Comparison of ENCODE assay signal across 20 cellular contexts in the genomic region with DNA sequence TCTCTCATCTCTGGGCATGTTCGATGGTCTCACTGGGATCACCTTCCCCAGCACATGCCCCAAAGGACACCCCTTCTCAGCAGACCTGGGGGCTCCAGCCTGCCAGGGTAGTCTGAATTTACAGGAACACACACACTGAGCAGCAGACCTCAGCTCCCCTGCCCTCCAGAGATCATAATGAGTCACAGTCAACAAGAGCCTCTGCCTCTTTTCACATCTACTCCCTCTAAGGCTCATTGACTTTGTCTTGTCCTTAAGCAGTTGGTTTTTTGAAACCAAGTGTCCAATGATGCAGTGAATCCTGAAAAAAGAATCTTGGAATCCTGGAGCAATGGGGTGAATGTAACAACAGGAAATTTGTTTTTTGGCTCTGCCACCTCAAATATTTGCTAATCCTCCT. TPM values are rescaled to one million over a fixed set of nuclear protein-coding genes. Genes with fewer than 3 reads are reported as not detected.
A peak's percentile ranks its signal among the peaks of the same experiment; 100 is the strongest.
DNase-seq lines count a peak whose midpoint lies in the region; ATAC-seq and TF ChIP-seq lines count a peak whose summit lies in the region.
"Had no signal": no experiment of that assay in that cellular context is flagged by ENCODE, and none has a peak within 500 bp of the region (broad histone marks: within the 10 kb centered on the region; RNA-seq: fewer than 3 reads in every experiment).

No MANE protein-coding gene starts in this region.

- DNase-seq in GM03348 (ENCODE audit: low spot score) (peak; percentile 36), glomerular visceral epithelial cell (ENCODE audit: extremely low spot score) (peak; percentile 13), renal cortical epithelial cell (ENCODE audit: low read depth) (peak; percentile 57), COR-L47 (lab: John Stamatoyannopoulos, UW) (no peak), GM13976 (ENCODE audit: low spot score) (no peak)
- DNase-seq in activated T-helper 2 cell treated with anti-CD3 and anti-CD28 coated beads, Interferon-gamma antibody, Interleukin-2, Interleukin-4, amounts not matched to agents 10 μg/mL and 5 μg/mL and 100 μg/mL, durations not matched to agents 14 hours and 24 hours and 36 hours (ENCODE audit: low spot score), result no peak
- DNase-seq: CD8-positive, alpha-beta T cell; NCI-H1092 treated with DMSO at 0.1 percent for 48 hours; NCI-H146; NCI-H2029 treated with DMSO at 0.1 percent for 48 hours; NCI-H226; NCI-H510A treated with DMSO at 0.1 percent for 48 hours; NCI-H774; NK-92 treated with Interleukin-12 subunit alpha and Interleukin-12 subunit beta, amount 100 ng/mL, for 24 hours; Peyer's patch; SJCRH30 had no signal

- intact Hi-C loops in activated T-helper 2 cell treated with anti-CD3 and anti-CD28 coated beads, Interferon-gamma antibody, Interleukin-2, Interleukin-4, amounts not matched to agents 10 μg/mL and 5 μg/mL and 100 μg/mL, durations not matched to agents 14 hours and 24 hours and 36 hours (cut with micrococcal nuclease), result no loop called here

- no peak for TF ChIP-seq CTCF in VCaP (conservative IDR thresholded peaks at IDR 0.05)
- TF ChIP-seq CTCF in GM13976 (IDR thresholded peaks at IDR 0.05; ENCODE audit: borderline replicate concordance, control extremely low read depth, extremely low read depth, insufficient read depth, missing control alignments), result no peak

- H3K9me3 Mint-ChIP-seq in activated T-helper 2 cell treated with anti-CD3 and anti-CD28 coated beads, Interferon-gamma antibody, Interleukin-2, Interleukin-4, amounts not matched to agents 10 μg/mL and 5 μg/mL and 100 μg/mL, durations not matched to agents 14 hours and 24 hours and 36 hours, result no peaks in the 10 kb centered on the region
- H3K9me3 Mint-ChIP-seq: CD8-positive, alpha-beta T cell had no signal

- H3K36me3 Mint-ChIP-seq in activated T-helper 2 cell treated with anti-CD3 and anti-CD28 coated beads, Interferon-gamma antibody, Interleukin-2, Interleukin-4, amounts not matched to agents 10 μg/mL and 5 μg/mL and 100 μg/mL, durations not matched to agents 14 hours and 24 hours and 36 hours (ENCODE audit: low read depth), result no peaks in the 10 kb centered on the region
- H3K36me3 Mint-ChIP-seq: CD8-positive, alpha-beta T cell had no signal

- peaks cover 7% of the 10 kb centered on the region for H3K27me3 Mint-ChIP-seq in activated T-helper 2 cell treated with anti-CD3 and anti-CD28 coated beads, Interferon-gamma antibody, Interleukin-2, Interleukin-4, amounts not matched to agents 10 μg/mL and 5 μg/mL and 100 μg/mL, durations not matched to agents 14 hours and 24 hours and 36 hours (ENCODE audit: low read depth)

- peak overlapping the region; percentile 18; the same call in 1 of the 2 replicates for H3K27ac ChIP-seq in VCaP
- H3K27ac ChIP-seq: BLaER1 treated with 17β-estradiol and CSF1 and Interleukin-3, amounts not matched to agents 10 nM and 100 nM; KMS-11; Peyer's patch; SJCRH30 had no signal

- no peak overlapping the region for H3K27ac Mint-ChIP-seq in activated T-helper 2 cell treated with anti-CD3 and anti-CD28 coated beads, Interferon-gamma antibody, Interleukin-2, Interleukin-4, amounts not matched to agents 10 μg/mL and 5 μg/mL and 100 μg/mL, durations not matched to agents 14 hours and 24 hours and 36 hours
- H3K27ac Mint-ChIP-seq: CD8-positive, alpha-beta T cell had no signal

- no peak for ATAC-seq in HG03442 (IDR thresholded peaks at IDR 0.05; ENCODE audit: unreplicated experiment)
- ATAC-seq: CD8-positive, alpha-beta T cell had no signal

- no peak overlapping the region for H3K4me3 Mint-ChIP-seq in activated T-helper 2 cell treated with anti-CD3 and anti-CD28 coated beads, Interferon-gamma antibody, Interleukin-2, Interleukin-4, amounts not matched to agents 10 μg/mL and 5 μg/mL and 100 μg/mL, durations not matched to agents 14 hours and 24 hours and 36 hours (ENCODE audit: low read depth)
- H3K4me3 Mint-ChIP-seq: CD8-positive, alpha-beta T cell had no signal

- H3K4me1 Mint-ChIP-seq in activated T-helper 2 cell treated with anti-CD3 and anti-CD28 coated beads, Interferon-gamma antibody, Interleukin-2, Interleukin-4, amounts not matched to agents 10 μg/mL and 5 μg/mL and 100 μg/mL, durations not matched to agents 14 hours and 24 hours and 36 hours (ENCODE audit: low read depth), result no peaks in the 10 kb centered on the region

- in situ Hi-C loops in GM13976 (cut with MboI; ENCODE audit: low sequenced_read_pairs, unreplicated experiment), result no loop called here

RNA-seq across cellular contexts. Expression of a gene that starts 20.8 kb away (rescaled TPM):
- total RNA-seq in renal cortical epithelial cell, result 0.17 TPM in 1 of 2 replicates, not detected in the other
- not detected in 2 replicates for total RNA-seq in activated T-helper 2 cell treated with anti-CD3 and anti-CD28 coated beads, Interferon-gamma antibody, Interleukin-2, Interleukin-4, amounts not matched to agents 10 μg/mL and 5 μg/mL and 100 μg/mL, durations not matched to agents 14 hours and 24 hours and 36 hours
- total RNA-seq: CD8-positive, alpha-beta T cell; Peyer's patch; SJCRH30 had no signal

Comparison
In these comparisons a context has a peak if more than half of its experiments do, and no peak if none do; other contexts are left out.
1. DNase-seq: peak in GM03348 (single experiment), glomerular visceral epithelial cell (single experiment) and renal cortical epithelial cell (single experiment); none in COR-L47 (single experiment), activated T-helper 2 cell treated with anti-CD3 and anti-CD28 coated beads, Interferon-gamma antibody, Interleukin-2, Interleukin-4, amounts not matched to agents 10 μg/mL and 5 μg/mL and 100 μg/mL, durations not matched to agents 14 hours and 24 hours and 36 hours (single experiment) and GM13976 (single experiment).